23 cellular contexts compared by ENCODE assay signal in the genomic region with DNA sequence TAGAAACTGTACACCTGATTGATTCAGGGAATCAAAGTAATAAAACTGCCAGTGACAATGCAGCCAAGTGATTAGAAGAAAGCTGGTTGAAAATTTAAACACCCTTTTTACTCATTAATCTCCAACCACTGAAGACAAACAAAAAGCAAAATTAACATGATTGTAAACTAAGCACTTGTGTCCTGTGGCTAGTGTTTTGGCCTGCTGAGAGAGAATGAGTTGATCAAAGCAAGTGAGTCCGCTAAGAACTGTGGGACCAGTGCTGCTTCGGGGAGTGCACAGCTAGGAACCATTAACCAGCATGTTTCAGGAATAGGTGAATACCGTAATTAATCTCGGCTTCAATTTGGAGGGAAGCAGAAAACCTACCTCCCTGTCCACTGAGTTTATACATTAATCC. TPM values are rescaled to one million over a fixed set of nuclear protein-coding genes. Genes with fewer than 3 reads are reported as not detected.
DNase-seq lines count a peak whose midpoint lies in the region; ATAC-seq, FAIRE-seq and TF ChIP-seq lines count a peak whose summit lies in the region.
"Had no signal": no experiment of that assay in that cellular context is flagged by ENCODE, and none has a peak within 500 bp of the region (broad histone marks: within the 10 kb centered on the region; RNA-seq: fewer than 3 reads in every experiment).

No MANE protein-coding gene starts in this region.

- H3K79me1 ChIP-seq in H1 (ENCODE audit: low read depth, low read length): no peaks in the 10 kb centered on the region

- POLR2A ChIA-PET in H1 (lab: Charles Lee; ENCODE audit: partially characterized antibody): interaction anchor here (0.9 kb wide), 1 partner anchor 14 kb away, joined by 3 read pairs; a partner anchor contains a TSS
- POLR2A ChIA-PET in activated CD4-positive, alpha-beta T cell treated with anti-CD3 and anti-CD28 coated beads for 36 hours (lab: Charles Lee): interaction anchor here (0.8 kb wide), 1 partner anchor 20 kb away, joined by 3 read pairs; no protein-coding TSS in a partner anchor

- H3K36me3 ChIP-seq in HUES48 (ENCODE audit: control insufficient read depth, insufficient read depth, low read length): no peaks in the 10 kb centered on the region
- H3K36me3 ChIP-seq in H1 (ENCODE audit: control insufficient read depth in 2 of 4, insufficient read depth in 4 of 4, low read length in 3 of 4): no peaks in the 10 kb centered on the region
- H3K36me3 ChIP-seq: BLaER1, Peyer's patch had no signal

- no peak overlapping the region for H3K18ac ChIP-seq in H1 (ENCODE audit: extremely low read depth, low read length)

- H3K14ac ChIP-seq in H1 (ENCODE audit: insufficient read length): no peak overlapping the region

- H2BK20ac ChIP-seq in H1 (ENCODE audit: low read length): no peak overlapping the region

- no peak overlapping the region for H3K4ac ChIP-seq in H1 (replicated peaks; ENCODE audit: insufficient read length, low read depth, low read length)

- 58% methylated on average over 4 of the region's 4 CpGs; no CpG with 5 or more reads in 1 of the 2 experiments for WGBS in H1 (ENCODE audit: extremely low coverage in 1 of 2, insufficient coverage in 1 of 2, insufficient read length in 1 of 2, insufficient replicate concordance in 2 of 2, low coverage in 1 of 2, low lambda C conversion rate in 2 of 2, missing lambda C conversion rate in 1 of 2), 2 experiments

- DNase-seq in ELF-1 (ENCODE audit: low read depth, low spot score) (peak; percentile 52), H1 (ENCODE audit: low read depth in 1 of 2, low spot score in 2 of 2) (no peak), left kidney (ENCODE audit: low read depth, low spot score) (peak; percentile 40), NOMO-1 treated with dmso at 0.1 percent for 144 hours (lab: John Stamatoyannopoulos, UW; ENCODE audit: unreplicated experiment) (no peak), AML-193 (lab: John Stamatoyannopoulos, UW) (no peak)
- no peak for DNase-seq in activated CD4-positive, alpha-beta T cell treated with anti-CD3 and anti-CD28 coated beads for 36 hours
- DNase-seq: CD4-positive, alpha-beta T cell; DMS53; GDM1; H9; HFFc6; NCI-H1048; NCI-H1436 treated with DMSO at 0.1 percent for 48 hours; NCI-H187 treated with DMSO at 0.1 percent for 48 hours; NCI-H2107; NCI-H524; Peyer's patch; SHP77 treated with DMSO at 0.1 percent for 48 hours had no signal

- H2AK5ac ChIP-seq in H1 (ENCODE audit: low read depth, low read length): no peak overlapping the region

- peaks cover 11% of the 10 kb centered on the region for H3K4me1 ChIP-seq in HUES48 (ENCODE audit: control insufficient read depth, insufficient read depth, low read length)
- peaks cover 0 to 6% (median 5%) of the 10 kb centered on the region in 4 experiments; a peak in 3 of 7 replicates for H3K4me1 ChIP-seq in H1 (replicated peaks in 1 of 4; ENCODE audit: control insufficient read depth in 3 of 4, insufficient read depth in 4 of 4, low read length in 3 of 4)
- H3K4me1 ChIP-seq: Peyer's patch had no signal

- peaks cover 7% of the 10 kb centered on the region for H3K27me3 Mint-ChIP-seq in activated CD4-positive, alpha-beta T cell treated with anti-CD3 and anti-CD28 coated beads for 36 hours

- FAIRE-seq in H1 (lab: Jason Lieb, UNC): peak; percentile 39
- FAIRE-seq: D721Med, GM12878 had no signal

- H2BK5ac ChIP-seq in H1 (ENCODE audit: low read depth, low read length): no peak overlapping the region

- TF ChIP-seq RAD21 in H1 (IDR thresholded peaks at IDR 0.05 in 1 of 2, conservative IDR thresholded peaks at IDR 0.05 in 1 of 2; ENCODE audit: low read depth in 2 of 2, low read length in 2 of 2): no peak

- no peak overlapping the region for H3K56ac ChIP-seq in H1 (replicated peaks; ENCODE audit: insufficient read length, low read depth, low read length)

- H3K79me2 ChIP-seq in H1 (ENCODE audit: control insufficient read depth in 1 of 2, insufficient read depth in 2 of 2, low read length in 2 of 2): no peaks in the 10 kb centered on the region

- peaks cover 8% of the 10 kb centered on the region for H3K4me1 Mint-ChIP-seq in activated CD4-positive, alpha-beta T cell treated with anti-CD3 and anti-CD28 coated beads for 36 hours

- H3K27ac Mint-ChIP-seq in activated CD4-positive, alpha-beta T cell treated with anti-CD3 and anti-CD28 coated beads for 36 hours: no peak overlapping the region
- H3K27ac Mint-ChIP-seq: CD4-positive, alpha-beta T cell; H9; HFFc6 had no signal

- CTCF ChIA-PET in H1 (lab: Charles Lee; ENCODE audit: partially characterized antibody): interaction anchor here (1.9 kb wide), 1 partner anchor 36 kb away, joined by 10 read pairs; no protein-coding TSS in a partner anchor
- CTCF ChIA-PET in activated CD4-positive, alpha-beta T cell treated with anti-CD3 and anti-CD28 coated beads for 36 hours (lab: Charles Lee): interaction anchor here (0.9 kb wide), 1 partner anchor 257 kb away, joined by 4 read pairs; no protein-coding TSS in a partner anchor

- H3K27me3 ChIP-seq in HUES48 (ENCODE audit: control insufficient read depth, insufficient read depth, low read length) (peaks cover 51% of the 10 kb centered on the region), H1 (replicated peaks in 1 of 4; ENCODE audit: control insufficient read depth in 3 of 4, extremely low read depth in 1 of 4, insufficient read depth in 3 of 4, low read length in 3 of 4) (peaks cover 2 to 34% (median 23%) of the 10 kb centered on the region in 4 experiments; a peak in 6 of 7 replicates)
- H3K27me3 ChIP-seq: BLaER1, Peyer's patch had no signal

- H4K5ac ChIP-seq in H1 (ENCODE audit: insufficient read length, low read depth, low read length): no peak overlapping the region

- no peaks in the 10 kb centered on the region for H3K9me3 ChIP-seq in HUES48 (ENCODE audit: control insufficient read depth, insufficient read depth, low read length)
- H3K9me3 ChIP-seq in H1 (ENCODE audit: insufficient read depth in 2 of 2, low read depth in 1 of 2, low read length in 1 of 2): no peaks in the 10 kb centered on the region
- H3K9me3 ChIP-seq: BLaER1, Peyer's patch had no signal

- no peak overlapping the region for H2BK12ac ChIP-seq in H1 (ENCODE audit: low read depth, low read length)

- H3K4me2 ChIP-seq in H1 (ENCODE audit: insufficient read depth in 1 of 2, low read depth in 2 of 2, low read length in 2 of 2): peak overlapping the region in 1 of 2 experiments; percentile 10; a peak in 1 of 4 replicates
- H3K4me2 ChIP-seq: BLaER1 had no signal

- H3K36me3 Mint-ChIP-seq in activated CD4-positive, alpha-beta T cell treated with anti-CD3 and anti-CD28 coated beads for 36 hours (ENCODE audit: low read depth): no peaks in the 10 kb centered on the region

- H3K23me2 ChIP-seq in H1 (ENCODE audit: low read depth, low read length): no peaks in the 10 kb centered on the region

- H3K9ac ChIP-seq in HUES48 (ENCODE audit: low read depth, low read length): no peak overlapping the region
- H3K9ac ChIP-seq in H1 (replicated peaks in 1 of 4; ENCODE audit: extremely low read depth in 1 of 4, low read depth in 3 of 4, low read length in 3 of 4): no peak overlapping the region
- H3K9ac ChIP-seq: BLaER1 had no signal

- H3K4me3 Mint-ChIP-seq in activated CD4-positive, alpha-beta T cell treated with anti-CD3 and anti-CD28 coated beads for 36 hours: no peak overlapping the region
- H3K4me3 Mint-ChIP-seq: CD4-positive, alpha-beta T cell; HFFc6 had no signal

- H3K9me3 Mint-ChIP-seq in activated CD4-positive, alpha-beta T cell treated with anti-CD3 and anti-CD28 coated beads for 36 hours (ENCODE audit: low read depth): no peaks in the 10 kb centered on the region
- H3K9me3 Mint-ChIP-seq: CD4-positive, alpha-beta T cell had no signal

- H2AFZ ChIP-seq in H1 (ENCODE audit: low read length): no peak overlapping the region

- ATAC-seq in GM18907 (IDR thresholded peaks at IDR 0.05; ENCODE audit: unreplicated experiment): no peak
- ATAC-seq in activated CD4-positive, alpha-beta T cell treated with anti-CD3 and anti-CD28 coated beads for 36 hours: no peak
- ATAC-seq: GM12878 had no signal

- no peak for TF ChIP-seq POLR2A in H1 (IDR thresholded peaks at IDR 0.05; ENCODE audit: control extremely low read depth in 1 of 2, low read depth in 2 of 2, low read length in 2 of 2)

- no peak overlapping the region for H3K4me3 ChIP-seq in HUES48 (ENCODE audit: low read depth, low read length)
- H3K4me3 ChIP-seq in H1 (ENCODE audit: extremely low read depth in 1 of 4, insufficient read depth in 2 of 4, low read depth in 3 of 4, low read length in 4 of 4): no peak overlapping the region
- H3K4me3 ChIP-seq: BLaER1, GM12878, Peyer's patch had no signal

- H4K8ac ChIP-seq in H1 (ENCODE audit: extremely low read depth, insufficient read depth, low read length): no peak overlapping the region

- H3K27ac ChIP-seq in HUES48 (ENCODE audit: low read depth, low read length): peak overlapping the region; percentile 24
- no peak overlapping the region for H3K27ac ChIP-seq in H1 (ENCODE audit: low read depth, low read length)
- H3K27ac ChIP-seq: BLaER1, Peyer's patch had no signal

- no peak overlapping the region for H4K91ac ChIP-seq in H1 (replicated peaks; ENCODE audit: insufficient read length, low read length)

- no peak overlapping the region for H3K23ac ChIP-seq in H1 (ENCODE audit: insufficient read length)

- intact Hi-C loops in activated CD4-positive, alpha-beta T cell treated with anti-CD3 and anti-CD28 coated beads for 36 hours (cut with DNase I, micrococcal nuclease): no loop called here

- TF ChIP-seq CTCF in H1 (IDR thresholded peaks at IDR 0.05; ENCODE audit: control extremely low read depth in 1 of 3, insufficient read depth in 1 of 3, low read depth in 1 of 3, low read length in 3 of 3): no peak

- no peak for TF ChIP-seq EP300 in H1 (IDR thresholded peaks at IDR 0.05; ENCODE audit: borderline replicate concordance in 1 of 2, low read depth in 2 of 2, low read length in 2 of 2)

- no peaks in the 10 kb centered on the region for H4K20me1 ChIP-seq in H1 (replicated peaks in 1 of 2; ENCODE audit: control insufficient read depth in 1 of 2, insufficient read depth in 2 of 2, low read length in 2 of 2)
- H4K20me1 ChIP-seq: BLaER1 had no signal

- H2BK120ac ChIP-seq in H1 (replicated peaks; ENCODE audit: low read depth, low read length): no peak overlapping the region

- H2BK15ac ChIP-seq in H1 (ENCODE audit: low read length): no peak overlapping the region

TF ChIP-seq in H1, 55 proteins besides CTCF, POLR2A, EP300 and RAD21 (continues in another document):
- TF ChIP-seq BCL11A (IDR thresholded peaks at IDR 0.05; ENCODE audit: low read depth in 2 of 2, low read length in 2 of 2): peak in 1 of 2 experiments; percentile 11

RNA-seq across cellular contexts. Expression of a gene that starts 13.6 kb away (rescaled TPM):
- 21.5 and 25.5 TPM in 2 replicates for total RNA-seq in H1 (2021; fragmentation: NEBNext Ultra II Directional; extraction: Animal tissue kit (Norgen Biotek cat#: 25700))
- polyA plus RNA-seq in H1 (2011; rRNA removed): 4.3 and 6.5 TPM in 2 replicates
- polyA plus RNA-seq in H1 (2011; cell fraction: cytosol; rRNA removed): 7.2 TPM
- 7.4 TPM for polyA plus RNA-seq in H1 (2011; cell fraction: nucleus; rRNA removed)
- 6.8 to 12.5 TPM (median 8.1 TPM) in 4 replicates for polyA plus RNA-seq in H1 (2012, experiment 1 of 2)
- 0.79 TPM for polyA plus RNA-seq in H1 (2012, experiment 2 of 2)
- polyA plus RNA-seq in H1 (2013, experiment 1 of 2): 10.7 TPM
- 10.0 TPM for polyA plus RNA-seq in H1 (2013, experiment 2 of 2)
- 38.6 and 50.2 TPM in 2 replicates for polyA minus RNA-seq in H1 (2011; rRNA and poly(A)+ RNA removed)
- 17.8 TPM for polyA minus RNA-seq in H1 (2011; cell fraction: cytosol; rRNA and poly(A)+ RNA removed)
- polyA minus RNA-seq in H1 (2011; cell fraction: nucleus; rRNA and poly(A)+ RNA removed): 17.7 TPM
- 10 to 100 TPM; 13.8 to 14.2 TPM for total RNA-seq in activated CD4-positive, alpha-beta T cell treated with anti-CD3 and anti-CD28 coated beads for 36 hours

Comparison
In these comparisons a context has a peak if more than half of its experiments do, and no peak if none do; other contexts are left out.
1. DNase-seq: peak in ELF-1 (single experiment) and left kidney (single experiment); none in H1 (0 of 2), activated CD4-positive, alpha-beta T cell treated with anti-CD3 and anti-CD28 coated beads for 36 hours (single experiment), NOMO-1 treated with dmso at 0.1 percent for 144 hours (single experiment) and AML-193 (0 of 2).